1 cellular context compared by ENCODE assay signal in genomic region chr5:175854231-175855040, GRCh38.
TF ChIP-seq lines count a peak whose summit lies in the region.

No MANE protein-coding gene starts in this region.

TF ChIP-seq in HepG2, 621 proteins besides CTCF, POLR2A, EP300 and RAD21 (continued from another document and continues in another):
- TF ChIP-seq GRHL1 (CRISPR knock-in tag; conservative IDR thresholded peaks at IDR 0.05) (no peak), CBFB (CRISPR knock-in tag; IDR thresholded peaks at IDR 0.05) (0 out of 2 replicates have a peak, but pooled peaks have one; percentile 38), SOX5 (CRISPR knock-in tag; IDR thresholded peaks at IDR 0.05; ENCODE audit: borderline replicate concordance) (peak; percentile 87; the same call in 1 of the 2 replicates), ZBTB20 (CRISPR knock-in tag; IDR thresholded peaks at IDR 0.05; ENCODE audit: borderline replicate concordance, low read depth) (no peak), ZNF841 (CRISPR knock-in tag; IDR thresholded peaks at IDR 0.05; ENCODE audit: borderline replicate concordance) (no peak), REPIN1 (CRISPR knock-in tag; IDR thresholded peaks at IDR 0.05; ENCODE audit: borderline replicate concordance, low read depth) (peak; percentile 96), ARID3A (IDR thresholded peaks at IDR 0.05; ENCODE audit: low read depth, low read length) (peak; percentile 28), ZFY (CRISPR knock-in tag; IDR thresholded peaks at IDR 0.05) (peak; percentile 42; the same call in 1 of the 2 replicates), ZNF331 (CRISPR knock-in tag; IDR thresholded peaks at IDR 0.05) (peak; percentile 29), ZNF282 (IDR thresholded peaks at IDR 0.05; ENCODE audit: partially characterized antibody) (no peak), AKAP8 (CRISPR knock-in tag; IDR thresholded peaks at IDR 0.05) (no peak), ZNF263 (CRISPR knock-in tag; IDR thresholded peaks at IDR 0.05) (peak; percentile 80), CHD4 (IDR thresholded peaks at IDR 0.05; ENCODE audit: borderline replicate concordance, low read length) (peak; percentile 99), MXD3 (CRISPR knock-in tag; IDR thresholded peaks at IDR 0.05) (no peak), ZNF496 (CRISPR knock-in tag; IDR thresholded peaks at IDR 0.05; ENCODE audit: insufficient replicate concordance) (no peak), ZNF296 (CRISPR knock-in tag; conservative IDR thresholded peaks at IDR 0.05) (no peak), ZNF598 (CRISPR knock-in tag; IDR thresholded peaks at IDR 0.05; ENCODE audit: borderline replicate concordance) (no peak), ZNF33B (CRISPR knock-in tag; IDR thresholded peaks at IDR 0.05) (no peak), MYNN (CRISPR knock-in tag; IDR thresholded peaks at IDR 0.05; ENCODE audit: low read depth) (no peak), RBFOX2 (IDR thresholded peaks at IDR 0.05; ENCODE audit: low read depth, low read length) (no peak), FOXP1 (IDR thresholded peaks at IDR 0.05) (peak; percentile 49; the same call in 1 of the 2 replicates), FOXP1 (CRISPR knock-in tag; IDR thresholded peaks at IDR 0.05) (peak; percentile 90), RNF2 (conservative IDR thresholded peaks at IDR 0.05; ENCODE audit: low read depth) (no peak), MED13 (CRISPR knock-in tag; IDR thresholded peaks at IDR 0.05) (peak; percentile 95), WIZ (CRISPR knock-in tag; IDR thresholded peaks at IDR 0.05) (no peak), MAFF (IDR thresholded peaks at IDR 0.05; ENCODE audit: low read depth, low read length) (peak; percentile 90), HNF1B (CRISPR knock-in tag; IDR thresholded peaks at IDR 0.05) (no peak), SP1 (IDR thresholded peaks at IDR 0.05) (no peak), SP1 (CRISPR knock-in tag; IDR thresholded peaks at IDR 0.05) (no peak), CREB1 (IDR thresholded peaks at IDR 0.05) (peak; percentile 37; the same call in 1 of the 2 replicates), CREB1 (CRISPR knock-in tag; IDR thresholded peaks at IDR 0.05) (peak; percentile 79), SALL2 (CRISPR knock-in tag; IDR thresholded peaks at IDR 0.05) (no peak), ZNF281 (CRISPR knock-in tag; IDR thresholded peaks at IDR 0.05; ENCODE audit: borderline replicate concordance) (peak; percentile 41; the same call in 1 of the 2 replicates), ZSCAN25 (CRISPR knock-in tag; IDR thresholded peaks at IDR 0.05) (no peak), ZIK1 (CRISPR knock-in tag; IDR thresholded peaks at IDR 0.05; ENCODE audit: borderline replicate concordance, low read depth) (no peak), ZNF546 (CRISPR knock-in tag; conservative IDR thresholded peaks at IDR 0.05) (no peak), SAFB2 (CRISPR knock-in tag; IDR thresholded peaks at IDR 0.05; ENCODE audit: borderline replicate concordance, low read depth) (no peak), NCOA1 (CRISPR knock-in tag; IDR thresholded peaks at IDR 0.05) (no peak), PLRG1 (conservative IDR thresholded peaks at IDR 0.05) (no peak), NFE2L2 (IDR thresholded peaks at IDR 0.05; ENCODE audit: low read length) (peak; percentile 99), ZNF235 (CRISPR knock-in tag; IDR thresholded peaks at IDR 0.05; ENCODE audit: borderline replicate concordance) (no peak), GATA4 (IDR thresholded peaks at IDR 0.05; ENCODE audit: borderline replicate concordance, low read depth) (peak; percentile 90; the same call in 1 of the 2 replicates), NFYB (CRISPR knock-in tag; IDR thresholded peaks at IDR 0.05) (no peak), TFDP1 (CRISPR knock-in tag; IDR thresholded peaks at IDR 0.05; ENCODE audit: borderline replicate concordance) (no peak), KDM3A (CRISPR knock-in tag; IDR thresholded peaks at IDR 0.05; ENCODE audit: low read depth) (no peak), ZNF577 (CRISPR knock-in tag; IDR thresholded peaks at IDR 0.05; ENCODE audit: borderline replicate concordance, low read depth) (no peak)
- TF ChIP-seq, protein P1, sequence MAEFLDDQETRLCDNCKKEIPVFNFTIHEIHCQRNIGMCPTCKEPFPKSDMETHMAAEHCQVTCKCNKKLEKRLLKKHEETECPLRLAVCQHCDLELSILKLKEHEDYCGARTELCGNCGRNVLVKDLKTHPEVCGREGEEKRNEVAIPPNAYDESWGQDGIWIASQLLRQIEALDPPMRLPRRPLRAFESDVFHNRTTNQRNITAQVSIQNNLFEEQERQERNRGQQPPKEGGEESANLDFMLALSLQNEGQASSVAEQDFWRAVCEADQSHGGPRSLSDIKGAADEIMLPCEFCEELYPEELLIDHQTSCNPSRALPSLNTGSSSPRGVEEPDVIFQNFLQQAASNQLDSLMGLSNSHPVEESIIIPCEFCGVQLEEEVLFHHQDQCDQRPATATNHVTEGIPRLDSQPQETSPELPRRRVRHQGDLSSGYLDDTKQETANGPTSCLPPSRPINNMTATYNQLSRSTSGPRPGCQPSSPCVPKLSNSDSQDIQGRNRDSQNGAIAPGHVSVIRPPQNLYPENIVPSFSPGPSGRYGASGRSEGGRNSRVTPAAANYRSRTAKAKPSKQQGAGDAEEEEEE (CRISPR knock-in tag; IDR thresholded peaks at IDR 0.05; ENCODE audit: borderline replicate concordance), result no peak
- TF ChIP-seq, protein P2, sequence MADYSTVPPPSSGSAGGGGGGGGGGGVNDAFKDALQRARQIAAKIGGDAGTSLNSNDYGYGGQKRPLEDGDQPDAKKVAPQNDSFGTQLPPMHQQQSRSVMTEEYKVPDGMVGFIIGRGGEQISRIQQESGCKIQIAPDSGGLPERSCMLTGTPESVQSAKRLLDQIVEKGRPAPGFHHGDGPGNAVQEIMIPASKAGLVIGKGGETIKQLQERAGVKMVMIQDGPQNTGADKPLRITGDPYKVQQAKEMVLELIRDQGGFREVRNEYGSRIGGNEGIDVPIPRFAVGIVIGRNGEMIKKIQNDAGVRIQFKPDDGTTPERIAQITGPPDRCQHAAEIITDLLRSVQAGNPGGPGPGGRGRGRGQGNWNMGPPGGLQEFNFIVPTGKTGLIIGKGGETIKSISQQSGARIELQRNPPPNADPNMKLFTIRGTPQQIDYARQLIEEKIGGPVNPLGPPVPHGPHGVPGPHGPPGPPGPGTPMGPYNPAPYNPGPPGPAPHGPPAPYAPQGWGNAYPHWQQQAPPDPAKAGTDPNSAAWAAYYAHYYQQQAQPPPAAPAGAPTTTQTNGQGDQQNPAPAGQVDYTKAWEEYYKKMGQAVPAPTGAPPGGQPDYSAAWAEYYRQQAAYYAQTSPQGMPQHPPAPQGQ (CRISPR knock-in tag; IDR thresholded peaks at IDR 0.05; ENCODE audit: borderline replicate concordance), result no peak
- TF ChIP-seq, protein P3, sequence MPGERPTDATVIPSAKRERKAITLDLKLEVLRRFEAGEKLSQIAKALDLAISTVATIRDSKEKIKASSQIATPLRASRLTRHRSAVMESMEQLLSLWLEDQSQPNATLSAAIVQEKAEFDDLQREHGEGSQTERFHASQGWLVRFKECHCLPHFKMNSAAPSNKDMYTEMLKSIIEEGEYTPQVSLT (CRISPR knock-in tag; IDR thresholded peaks at IDR 0.05; ENCODE audit: borderline replicate concordance, low read depth), result no peak
- TF ChIP-seq, protein P4, sequence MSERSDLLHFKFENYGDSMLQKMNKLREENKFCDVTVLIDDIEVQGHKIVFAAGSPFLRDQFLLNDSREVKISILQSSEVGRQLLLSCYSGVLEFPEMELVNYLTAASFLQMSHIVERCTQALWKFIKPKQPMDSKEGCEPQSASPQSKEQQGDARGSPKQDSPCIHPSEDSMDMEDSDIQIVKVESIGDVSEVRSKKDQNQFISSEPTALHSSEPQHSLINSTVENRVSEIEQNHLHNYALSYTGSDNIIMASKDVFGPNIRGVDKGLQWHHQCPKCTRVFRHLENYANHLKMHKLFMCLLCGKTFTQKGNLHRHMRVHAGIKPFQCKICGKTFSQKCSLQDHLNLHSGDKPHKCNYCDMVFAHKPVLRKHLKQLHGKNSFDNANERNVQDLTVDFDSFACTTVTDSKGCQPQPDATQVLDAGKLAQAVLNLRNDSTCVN (CRISPR knock-in tag; IDR thresholded peaks at IDR 0.05; ENCODE audit: borderline replicate concordance), result no peak
- TF ChIP-seq, protein P5, sequence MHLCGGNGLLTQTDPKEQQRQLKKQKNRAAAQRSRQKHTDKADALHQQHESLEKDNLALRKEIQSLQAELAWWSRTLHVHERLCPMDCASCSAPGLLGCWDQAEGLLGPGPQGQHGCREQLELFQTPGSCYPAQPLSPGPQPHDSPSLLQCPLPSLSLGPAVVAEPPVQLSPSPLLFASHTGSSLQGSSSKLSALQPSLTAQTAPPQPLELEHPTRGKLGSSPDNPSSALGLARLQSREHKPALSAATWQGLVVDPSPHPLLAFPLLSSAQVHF (CRISPR knock-in tag; IDR thresholded peaks at IDR 0.05), result no peak
- TF ChIP-seq, protein P6, sequence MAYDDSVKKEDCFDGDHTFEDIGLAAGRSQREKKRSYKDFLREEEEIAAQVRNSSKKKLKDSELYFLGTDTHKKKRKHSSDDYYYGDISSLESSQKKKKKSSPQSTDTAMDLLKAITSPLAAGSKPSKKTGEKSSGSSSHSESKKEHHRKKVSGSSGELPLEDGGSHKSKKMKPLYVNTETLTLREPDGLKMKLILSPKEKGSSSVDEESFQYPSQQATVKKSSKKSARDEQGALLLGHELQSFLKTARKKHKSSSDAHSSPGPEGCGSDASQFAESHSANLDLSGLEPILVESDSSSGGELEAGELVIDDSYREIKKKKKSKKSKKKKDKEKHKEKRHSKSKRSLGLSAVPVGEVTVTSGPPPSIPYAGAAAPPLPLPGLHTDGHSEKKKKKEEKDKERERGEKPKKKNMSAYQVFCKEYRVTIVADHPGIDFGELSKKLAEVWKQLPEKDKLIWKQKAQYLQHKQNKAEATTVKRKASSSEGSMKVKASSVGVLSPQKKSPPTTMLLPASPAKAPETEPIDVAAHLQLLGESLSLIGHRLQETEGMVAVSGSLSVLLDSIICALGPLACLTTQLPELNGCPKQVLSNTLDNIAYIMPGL (CRISPR knock-in tag; IDR thresholded peaks at IDR 0.05; ENCODE audit: borderline replicate concordance in 1 of 2, low read depth in 1 of 2), result no peak
